Comparison of ENCODE assay signal across 26 cellular contexts in the genomic region with DNA sequence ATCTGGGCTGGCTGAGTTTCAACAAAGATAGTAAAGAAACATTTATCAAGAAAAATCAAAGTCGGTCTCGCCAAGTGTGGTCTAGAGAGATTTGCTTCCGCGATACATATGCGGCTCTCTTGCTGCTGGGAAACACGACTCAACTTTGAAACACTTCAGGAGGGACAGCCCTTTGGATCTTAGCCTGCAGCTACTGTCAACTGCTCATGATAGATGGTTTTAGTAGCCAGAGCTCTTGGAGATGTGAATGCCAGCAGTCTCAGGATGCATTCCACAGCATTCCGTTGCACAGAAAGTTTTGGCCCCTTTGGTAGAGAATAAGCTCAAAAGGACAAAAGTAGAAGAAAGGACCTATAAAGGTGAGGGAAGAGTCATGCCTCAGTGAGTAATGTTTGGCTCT.
"Had no signal": no experiment of that assay in that cellular context is flagged by ENCODE, and none has a peak within 500 bp of the region (broad histone marks: within the 10 kb centered on the region; RNA-seq: fewer than 3 reads in every experiment).

No MANE protein-coding gene starts in this region.

- H3K27me3 Mint-ChIP-seq: central memory CD8-positive, alpha-beta T cell; dendritic cell treated with granulocyte-macrophage colony-stimulating factor and Interleukin-4, amounts not matched to agents 40 ng/mL and 50 ng/mL, for 4 days; memory B cell; naive thymus-derived CD4-positive, alpha-beta T cell had no signal

- H3K36me3 Mint-ChIP-seq: mesothelial cell of epicardium had no signal

- ATAC-seq: gastrocnemius medialis; left ventricle myocardium superior; naive thymus-derived CD4-positive, alpha-beta T cell; psoas muscle; right cardiac atrium; stimulated activated effector memory CD8-positive, alpha-beta T cell treated with anti-CD3 and anti-CD28 coated beads, Interleukin-12 subunit alpha, Interleukin-12 subunit beta, amount 100 ng/mL, for 72 hours had no signal

- H3K4me1 ChIP-seq: colonic mucosa, gastrocnemius medialis, psoas muscle, sigmoid colon, stomach, testis, upper lobe of right lung, uterus had no signal

- H3K9me3 ChIP-seq: colonic mucosa, gastrocnemius medialis, ovary, psoas muscle, testis, tibial artery, uterus had no signal

- H3K27ac ChIP-seq: colonic mucosa, gastrocnemius medialis, ovary, psoas muscle, sigmoid colon, stomach, testis, tibial artery, upper lobe of right lung, uterus had no signal

- H3K27ac Mint-ChIP-seq: dendritic cell treated with granulocyte-macrophage colony-stimulating factor and Interleukin-4, amounts not matched to agents 40 ng/mL and 50 ng/mL, for 4 days; mesothelial cell of epicardium; stimulated activated effector memory CD8-positive, alpha-beta T cell treated with anti-CD3 and anti-CD28 coated beads, Interleukin-12 subunit alpha, Interleukin-12 subunit beta, amount 100 ng/mL, for 72 hours had no signal

- H3K36me3 ChIP-seq: colonic mucosa, gastrocnemius medialis, ovary, sigmoid colon, stomach, tibial artery, upper lobe of right lung, uterus had no signal

- H3K4me3 ChIP-seq: colonic mucosa, gastrocnemius medialis, lung, ovary, psoas muscle, sigmoid colon, stomach, testis, tibial artery, upper lobe of right lung, uterus had no signal

- DNase-seq: colonic mucosa; effector memory CD4-positive, alpha-beta T cell; erythroblast; foreskin fibroblast; gastrocnemius medialis; left cardiac atrium; left ventricle myocardium superior; naive thymus-derived CD4-positive, alpha-beta T cell; ovary; psoas muscle; right cardiac atrium; sigmoid colon; stimulated activated CD4-positive, alpha-beta T cell treated with anti-CD3 and anti-CD28 coated beads, Interleukin-2, amount 100 ng/mL, for 24 hours; stimulated activated CD4-positive, alpha-beta T cell treated with anti-CD3 and anti-CD28 coated beads, Interleukin-4, amount 100 ng/mL, for 24 hours; stimulated activated naive CD4-positive, alpha-beta T cell treated with Interleukin-2 at 50 U/mL for 16 hours; stomach; testis; tibial artery; upper lobe of right lung; uterus had no signal

- H3K4me3 Mint-ChIP-seq: central memory CD8-positive, alpha-beta T cell; dendritic cell treated with granulocyte-macrophage colony-stimulating factor and Interleukin-4, amounts not matched to agents 40 ng/mL and 50 ng/mL, for 4 days; memory B cell; mesothelial cell of epicardium; naive thymus-derived CD4-positive, alpha-beta T cell; stimulated activated effector memory CD8-positive, alpha-beta T cell treated with anti-CD3 and anti-CD28 coated beads, Interleukin-12 subunit alpha, Interleukin-12 subunit beta, amount 100 ng/mL, for 72 hours had no signal

- H3K27me3 ChIP-seq: colonic mucosa, gastrocnemius medialis, ovary, sigmoid colon, stomach, testis, tibial artery, upper lobe of right lung, uterus had no signal
